ENCODE assay signal across 10 cellular contexts in genomic region chr10:10911471-10911921, GRCh38.
DNase-seq lines count a peak whose midpoint lies in the region; ATAC-seq, FAIRE-seq and TF ChIP-seq lines count a peak whose summit lies in the region.
"Had no signal": no experiment of that assay in that cellular context is flagged by ENCODE, and none has a peak within 500 bp of the region (broad histone marks: within the 10 kb centered on the region; RNA-seq: fewer than 3 reads in every experiment).

No MANE protein-coding gene starts in this region.

- H3K27me3 ChIP-seq in gastroesophageal sphincter, result no peaks in the 10 kb centered on the region

- H3K27ac ChIP-seq in gastroesophageal sphincter, result peak overlapping the region; percentile 48 to 84 (median 77)
- H3K27ac ChIP-seq: VCaP had no signal

- no peak for TF ChIP-seq EP300 in gastroesophageal sphincter (IDR thresholded peaks at IDR 0.05)

- peak overlapping the region; percentile 86 for H3K27ac Mint-ChIP-seq in osteocyte (ENCODE audit: unreplicated experiment)
- H3K27ac Mint-ChIP-seq: CD4-positive, alpha-beta memory T cell had no signal

- peak; percentile 89 for FAIRE-seq in RCC 7860 (lab: Jason Lieb, UNC)

- ATAC-seq in gastroesophageal sphincter (peak; percentile 93), HG03045 (IDR thresholded peaks at IDR 0.05; ENCODE audit: unreplicated experiment) (no peak)

- H3K4me3 Mint-ChIP-seq in osteocyte (ENCODE audit: unreplicated experiment), result peak overlapping the region; percentile 61
- H3K4me3 Mint-ChIP-seq: CD4-positive, alpha-beta memory T cell had no signal

- DNase-seq in AG08396 (ENCODE audit: low spot score), result peak; percentile 80
- peak; percentile 73 for DNase-seq in RCC 7860 (ENCODE audit: low spot score)
- DNase-seq in osteocyte (ENCODE audit: extremely low spot score, unreplicated experiment), result no peak
- DNase-seq in stimulated activated naive CD4-positive, alpha-beta T cell (lab: John Stamatoyannopoulos, UW), result no peak
- no peak for DNase-seq in stimulated activated naive CD4-positive, alpha-beta T cell treated with Interleukin-2 at 50 U/mL for 16 hours (lab: John Stamatoyannopoulos, UW)
- DNase-seq in NK-92 treated with Interleukin-12 subunit alpha and Interleukin-12 subunit beta, amount 100 ng/mL, for 24 hours (lab: John Stamatoyannopoulos, UW), result no peak
- DNase-seq: CD4-positive, alpha-beta memory T cell had no signal

- peak overlapping the region in 1 of 2 donors; percentile 37 for H3K4me3 ChIP-seq in gastroesophageal sphincter

- no peak for TF ChIP-seq POLR2A in gastroesophageal sphincter (IDR thresholded peaks at IDR 0.05)

- TF ChIP-seq CTCF in gastroesophageal sphincter (IDR thresholded peaks at IDR 0.05) (no peak), osteocyte (IDR thresholded peaks at IDR 0.05) (no peak)

- H3K9me3 Mint-ChIP-seq in osteocyte (ENCODE audit: unreplicated experiment), result no peaks in the 10 kb centered on the region
- H3K9me3 Mint-ChIP-seq: CD4-positive, alpha-beta memory T cell had no signal

- H3K36me3 ChIP-seq in gastroesophageal sphincter, result no peaks in the 10 kb centered on the region

- H3K4me1 Mint-ChIP-seq in osteocyte (ENCODE audit: unreplicated experiment), result peaks cover 22% of the 10 kb centered on the region

- WGBS in gastroesophageal sphincter (ENCODE audit: low coverage in 1 of 2), 2 donors, result 31 to 45% methylated on average over 2 to 16 of the region's 17 CpGs

- H3K9me3 ChIP-seq in gastroesophageal sphincter, result no peaks in the 10 kb centered on the region

- H3K36me3 Mint-ChIP-seq in osteocyte (ENCODE audit: unreplicated experiment), result no peaks in the 10 kb centered on the region
- H3K36me3 Mint-ChIP-seq: CD4-positive, alpha-beta memory T cell had no signal

- peaks cover 0 to 50% (median 4%) of the 10 kb centered on the region in 3 donors for H3K4me1 ChIP-seq in gastroesophageal sphincter

- no peaks in the 10 kb centered on the region for H3K27me3 Mint-ChIP-seq in osteocyte (ENCODE audit: unreplicated experiment)

Comparison
In these comparisons a context has a peak if more than half of its experiments do, and no peak if none do; other contexts are left out.
1. DNase-seq: peak in AG08396 (single experiment) and RCC 7860 (single experiment); none in osteocyte (single experiment), stimulated activated naive CD4-positive, alpha-beta T cell (0 of 6), stimulated activated naive CD4-positive, alpha-beta T cell treated with Interleukin-2 at 50 U/mL for 16 hours (single experiment) and NK-92 treated with Interleukin-12 subunit alpha and Interleukin-12 subunit beta, amount 100 ng/mL, for 24 hours (single experiment).